8 cellular contexts compared by ENCODE assay signal in the genomic region with DNA sequence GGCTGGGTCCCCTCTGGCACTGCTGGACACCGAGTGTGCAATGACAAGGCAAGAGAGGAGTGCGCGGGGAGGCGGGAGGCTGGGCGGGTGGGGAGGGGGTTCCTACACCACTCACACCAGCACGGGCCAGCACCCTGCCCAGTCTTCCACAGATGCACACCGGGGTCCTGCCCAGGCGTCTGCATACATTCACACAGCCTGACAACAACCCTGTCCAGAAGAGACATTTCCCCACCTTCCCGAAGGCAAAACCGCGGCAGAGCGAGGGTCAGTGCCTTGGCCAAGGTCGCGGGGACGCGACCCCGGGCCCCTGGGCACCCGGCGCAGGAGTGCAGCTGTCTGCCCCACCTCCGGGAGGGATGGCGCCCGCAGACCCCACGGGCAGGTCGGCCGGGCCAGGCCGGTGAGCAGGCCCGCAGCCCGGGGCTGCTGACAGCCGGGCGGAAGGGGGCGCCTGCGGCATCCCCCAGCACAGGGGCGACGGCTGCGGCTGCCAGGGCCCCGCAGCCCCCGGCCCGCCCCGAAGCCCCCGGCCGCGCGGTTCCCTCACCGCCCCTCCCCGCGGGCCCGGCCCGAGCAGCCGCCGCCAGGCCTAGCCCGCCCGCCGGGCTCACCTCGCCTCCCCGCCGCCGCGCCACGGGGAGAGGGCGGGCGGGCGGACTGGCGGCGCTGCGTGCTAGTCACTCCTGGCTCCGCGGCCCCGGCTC. TPM values are rescaled to one million over a fixed set of nuclear protein-coding genes. Genes with fewer than 3 reads are reported as not detected.
DNase-seq lines count a peak whose midpoint lies in the region; ATAC-seq and TF ChIP-seq lines count a peak whose summit lies in the region.

No MANE protein-coding gene starts in this region.

- H3K4me1 ChIP-seq in ovary (ENCODE audit: insufficient read depth), result no peaks in the 10 kb centered on the region

- TF ChIP-seq CTCF in ovary (IDR thresholded peaks at IDR 0.05), result no peak

- ATAC-seq in GM19467 (IDR thresholded peaks at IDR 0.05; ENCODE audit: unreplicated experiment), result peak; percentile 35
- ATAC-seq in HG03460 (IDR thresholded peaks at IDR 0.05; ENCODE audit: unreplicated experiment), result peak; percentile 30

- DNase-seq in activated CD4-positive, CD25-positive, alpha-beta regulatory T cell treated with anti-CD3 and anti-CD28 coated beads, Interleukin-2, amount 50 U/mL, for 72 hours, result peak; percentile 47
- DNase-seq in germinal center (ENCODE audit: low spot score) (peak; percentile 60), ovary (peak in 3 of 5 donors; percentile 44 to 54 (median 51)), NCI-H774 (lab: John Stamatoyannopoulos, UW) (no peak), NCI-H226 (no peak)

- H3K27ac ChIP-seq in ovary, result peak overlapping the region in 1 of 2 donors; percentile 53

- WGBS in ovary, 3 donors, result 0 to 1% (median 0%) methylated on average over 29 to 68 of the region's 68 CpGs

- no peaks in the 10 kb centered on the region for H3K9me3 ChIP-seq in ovary

- no peak for TF ChIP-seq POLR2A in ovary (IDR thresholded peaks at IDR 0.05)

- intact Hi-C loops in ovary (cut with DNase I), result loop anchor here in 3 of 4 donors (5.0 to 10.0 kb wide), 4 partner anchors 36 to 181 kb away; a partner anchor contains a TSS

- peak overlapping the region; percentile 95 for H3K4me3 ChIP-seq in GM08714 (ENCODE audit: low read length)
- peak overlapping the region; percentile 62 for H3K4me3 ChIP-seq in ovary

- TF ChIP-seq EP300 in ovary (IDR thresholded peaks at IDR 0.05), result no peak

- H3K36me3 ChIP-seq in ovary, result no peaks in the 10 kb centered on the region

- H3K27me3 ChIP-seq in ovary, result no peaks in the 10 kb centered on the region

RNA-seq across cellular contexts. Expression of a gene that starts 0.5 kb away (rescaled TPM):
- total RNA-seq in ovary, result 10 to 100 TPM; 25.6 to 35.9 (median 33.4) TPM
- 10 to 100 TPM; 12.8 to 28.8 TPM for polyA plus RNA-seq in ovary

Comparison
In these comparisons a context has a peak if more than half of its experiments do, and no peak if none do; other contexts are left out.
1. DNase-seq: peak in activated CD4-positive, CD25-positive, alpha-beta regulatory T cell treated with anti-CD3 and anti-CD28 coated beads, Interleukin-2, amount 50 U/mL, for 72 hours (single experiment), germinal center (single experiment) and ovary (3 of 5); none in NCI-H774 (single experiment) and NCI-H226 (single experiment).